Comparison of ENCODE assay signal across 8 cellular contexts in genomic region chr1:22131875-22132486, GRCh38. TPM values are rescaled to one million over a fixed set of nuclear protein-coding genes. Genes with fewer than 3 reads are reported as not detected.
DNase-seq lines count a peak whose midpoint lies in the region; ATAC-seq and TF ChIP-seq lines count a peak whose summit lies in the region.

No MANE protein-coding gene starts in this region.

- no peak for ATAC-seq in GM19351 (IDR thresholded peaks at IDR 0.05; ENCODE audit: unreplicated experiment)
- ATAC-seq in HG03457 (IDR thresholded peaks at IDR 0.05; ENCODE audit: unreplicated experiment), result no peak

- no peaks in the 10 kb centered on the region for H3K4me1 Mint-ChIP-seq in immature natural killer cell

- POLR2A ChIA-PET in HEK293T (lab: Yijun Ruan, JAX), result no interaction called here

- CTCF ChIA-PET in HEK293T (lab: Yijun Ruan, JAX), result interaction anchor here (0.6 to 1.3 kb wide), 3 partner anchors 9 to 283 kb away, joined by 3 to 5 read pairs (median 3); partner anchors contain the start of gene WNT4

- no peaks in the 10 kb centered on the region for H3K9me3 Mint-ChIP-seq in immature natural killer cell

- H3K27me3 Mint-ChIP-seq in immature natural killer cell (ENCODE audit: low read depth in 3 of 3), result no peaks in the 10 kb centered on the region

- in situ Hi-C loops in SK-MEL-5 (cut with HindIII; ENCODE audit: low pct_unique_long_range_greater_than_20kb, low sequenced_read_pairs), result no loop called here

- DNase-seq in AML-193 (lab: John Stamatoyannopoulos, UW), result peak; percentile 7 to 20
- DNase-seq in HEK293T (ENCODE audit: extremely low spot score), result peak; percentile 84
- DNase-seq in SK-MEL-5 (ENCODE audit: low read depth, low spot score), result peak; percentile 58
- peak; percentile 60 for DNase-seq in activated naive CD4-positive, alpha-beta T cell treated with anti-CD3 and anti-CD28 coated beads, Interleukin-2, amount 50 U/mL, for 16 hours
- DNase-seq in immature natural killer cell, result peak; percentile 38 to 41 (median 38)
- DNase-seq in stimulated activated CD4-positive, alpha-beta T cell treated with anti-CD3 and anti-CD28 coated beads, Interleukin-4, amount 100 ng/mL, for 4 hours, result peak; percentile 24 to 60

- no peaks in the 10 kb centered on the region for H3K36me3 Mint-ChIP-seq in immature natural killer cell

- H3K27ac Mint-ChIP-seq in immature natural killer cell, result no peak overlapping the region

- no peak overlapping the region for H3K4me3 Mint-ChIP-seq in immature natural killer cell

TF ChIP-seq in HEK293T, 16 proteins besides CTCF, POLR2A, EP300 and RAD21:
- TF ChIP-seq ARNT (IDR thresholded peaks at IDR 0.05) (no peak), SUZ12 (IDR thresholded peaks at IDR 0.05) (no peak), BHLHE40 (IDR thresholded peaks at IDR 0.05; ENCODE audit: borderline replicate concordance) (no peak), NFRKB (IDR thresholded peaks at IDR 0.05) (no peak), LEF1 (IDR thresholded peaks at IDR 0.05; ENCODE audit: borderline replicate concordance) (no peak), PKNOX1 (IDR thresholded peaks at IDR 0.05) (no peak), HDGF (IDR thresholded peaks at IDR 0.05; ENCODE audit: borderline replicate concordance) (no peak), ELF4 (IDR thresholded peaks at IDR 0.05) (no peak), L3MBTL2 (conservative IDR thresholded peaks at IDR 0.05) (no peak), SP1 (IDR thresholded peaks at IDR 0.05) (no peak), FOXM1 (IDR thresholded peaks at IDR 0.05; ENCODE audit: borderline replicate concordance) (no peak), CTBP1 (IDR thresholded peaks at IDR 0.05; ENCODE audit: borderline replicate concordance) (no peak), ZNF384 (IDR thresholded peaks at IDR 0.05) (no peak)

RNA-seq across cellular contexts. Expression of gene WNT4, which starts 10.9 kb away (rescaled TPM):
- total RNA-seq in SK-MEL-5 (2014; rRNA removed; shearing (Covaris generic)), result 0.16 and 0.18 TPM in 2 replicates
- 0.05 and 0.37 TPM in 2 replicates for polyA plus RNA-seq in SK-MEL-5 (2015; cell fraction: cytosol; rRNA removed)
- polyA plus RNA-seq in SK-MEL-5 (2015; cell fraction: nucleus; rRNA removed), result not detected in 2 replicates
- polyA plus RNA-seq in immature natural killer cell, result under 1 TPM in 1 of 3 donors, not detected in 2; 0.08 TPM

Comparison
In these comparisons a context has a peak if more than half of its experiments do, and no peak if none do; other contexts are left out.
1. DNase-seq: peak in every context shown above with its lines; median percentile 84 in HEK293T; 60 in activated naive CD4-positive, alpha-beta T cell treated with anti-CD3 and anti-CD28 coated beads, Interleukin-2, amount 50 U/mL, for 16 hours; 58 in SK-MEL-5; 42 in stimulated activated CD4-positive, alpha-beta T cell treated with anti-CD3 and anti-CD28 coated beads, Interleukin-4, amount 100 ng/mL, for 4 hours; 38 in immature natural killer cell; 14 in AML-193.